1 cellular context compared by ENCODE assay signal in genomic region chr12:68451261-68452091, GRCh38.
TF ChIP-seq lines count a peak whose summit lies in the region.

No MANE protein-coding gene starts in this region.

TF ChIP-seq in GM12878, 131 proteins besides CTCF, POLR2A, EP300 and RAD21 (continued from another document):
- TF ChIP-seq MTA2 (IDR thresholded peaks at IDR 0.05; ENCODE audit: low read depth) (peak; percentile 53; the same call in 1 of the 2 replicates), BMI1 (IDR thresholded peaks at IDR 0.05; ENCODE audit: borderline replicate concordance) (no peak; the same call in 1 of the 2 replicates), ESRRA (IDR thresholded peaks at IDR 0.05; ENCODE audit: low read length) (0 out of 2 replicates have a peak, but pooled peaks have one; percentile 61), GATAD2B (conservative IDR thresholded peaks at IDR 0.05; ENCODE audit: low read depth) (no peak), SPI1 (IDR thresholded peaks at IDR 0.05; ENCODE audit: borderline replicate concordance, insufficient read depth, low read depth, low read length) (no peak), SIN3A (IDR thresholded peaks at IDR 0.05; ENCODE audit: low read depth, low read length) (0 out of 2 replicates have a peak, but pooled peaks have one; percentile 62), JUNB (IDR thresholded peaks at IDR 0.05) (peak; percentile 92), TCF12 (IDR thresholded peaks at IDR 0.05; ENCODE audit: low read depth, low read length) (no peak), TBL1XR1 (IDR thresholded peaks at IDR 0.05; ENCODE audit: low read depth, low read length) (peak; percentile 71; the same call in 1 of the 2 replicates), IRF4 (IDR thresholded peaks at IDR 0.05; ENCODE audit: low read depth, low read length) (peak; percentile 81), SMARCA5 (IDR thresholded peaks at IDR 0.05) (peak; percentile 80), KLF5 (IDR thresholded peaks at IDR 0.05; ENCODE audit: partially characterized antibody) (no peak), ZNF217 (IDR thresholded peaks at IDR 0.05) (no peak), NBN (IDR thresholded peaks at IDR 0.05) (peak; percentile 73; the same call in 1 of the 2 replicates), RUNX3 (IDR thresholded peaks at IDR 0.05; ENCODE audit: low read length) (peak; percentile 79), MEF2A (IDR thresholded peaks at IDR 0.05; ENCODE audit: insufficient read depth, low read depth, low read length) (no peak; the same call in none of the 2 replicates), PAX8 (IDR thresholded peaks at IDR 0.05) (no peak), PKNOX1 (IDR thresholded peaks at IDR 0.05) (peak; percentile 70), HDAC6 (IDR thresholded peaks at IDR 0.05; ENCODE audit: unreplicated experiment) (no peak), DPF2 (IDR thresholded peaks at IDR 0.05) (no peak; the same call in none of the 2 replicates), LARP7 (IDR thresholded peaks at IDR 0.05) (no peak), IRF3 (IDR thresholded peaks at IDR 0.05) (no peak), NRF1 (conservative IDR thresholded peaks at IDR 0.05; ENCODE audit: low read depth, low read length) (no peak), NFIC (IDR thresholded peaks at IDR 0.05; ENCODE audit: low read depth, low read length) (peak; percentile 94), ZNF274 (IDR thresholded peaks at IDR 0.05; ENCODE audit: insufficient read depth, insufficient read length) (no peak), TAF1 (IDR thresholded peaks at IDR 0.05; ENCODE audit: borderline replicate concordance, low read depth, low read length) (no peak), ZNF24 (IDR thresholded peaks at IDR 0.05) (peak; percentile 75; the same call in 1 of the 2 replicates), CREB1 (IDR thresholded peaks at IDR 0.05; ENCODE audit: low read depth) (peak; percentile 4; the same call in 1 of the 2 replicates), CHD2 (IDR thresholded peaks at IDR 0.05; ENCODE audit: borderline replicate concordance, low read depth, low read length) (no peak), EZH2 (IDR thresholded peaks at IDR 0.05; ENCODE audit: borderline replicate concordance, control insufficient read depth, low read depth, low read length) (no peak), SMC3 (IDR thresholded peaks at IDR 0.05; ENCODE audit: borderline replicate concordance, low read length) (peak; percentile 4; the same call in 1 of the 2 replicates), POLR2AphosphoS2 (IDR thresholded peaks at IDR 0.05; ENCODE audit: low read depth, low read length) (no peak), ZBTB40 (IDR thresholded peaks at IDR 0.05; ENCODE audit: borderline replicate concordance) (no peak), RFX5 (IDR thresholded peaks at IDR 0.05; ENCODE audit: low read depth, low read length) (no peak)
